9 cellular contexts compared by ENCODE assay signal in the genomic region with DNA sequence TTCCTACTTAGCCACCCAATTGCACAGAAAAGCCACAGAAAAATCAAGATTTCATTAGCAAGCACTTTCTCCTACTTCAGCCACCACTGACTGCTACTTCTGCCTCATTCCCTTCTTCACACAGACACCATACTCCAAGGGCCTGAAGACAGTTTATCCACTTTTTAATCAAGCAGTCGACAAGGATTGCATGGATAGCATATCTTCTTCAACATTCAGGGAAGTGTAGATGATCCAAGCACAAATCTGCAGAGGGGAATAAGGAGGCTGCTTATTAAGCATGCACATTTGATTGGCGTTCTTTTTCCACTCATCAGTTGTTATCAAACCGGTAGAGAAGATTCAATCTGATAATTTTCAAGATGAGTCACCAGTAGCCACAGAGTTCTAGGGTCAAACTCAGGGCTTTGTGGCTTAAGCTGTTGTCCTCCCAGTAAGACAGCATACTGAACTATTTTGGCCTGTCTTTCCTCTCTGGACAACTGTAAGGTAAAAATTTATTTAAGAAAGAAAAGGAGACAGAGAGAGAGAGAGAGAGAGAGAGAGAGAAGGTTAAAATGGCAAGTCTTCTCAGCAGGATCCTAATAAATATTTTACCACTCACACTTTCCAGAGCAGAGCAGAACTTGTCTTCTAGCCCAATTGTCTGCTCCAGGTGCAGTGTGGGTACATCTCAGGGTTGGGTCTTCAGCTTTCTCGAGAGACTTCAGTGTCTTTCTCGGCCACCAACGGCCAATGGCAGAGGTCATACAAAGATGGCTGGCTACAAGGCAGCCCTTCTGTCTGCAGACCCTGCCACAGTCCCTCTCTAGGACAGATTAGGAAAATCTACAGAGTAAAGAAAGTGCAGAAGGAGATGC.
DNase-seq lines count a peak whose midpoint lies in the region; ATAC-seq and TF ChIP-seq lines count a peak whose summit lies in the region.
"Had no signal": no experiment of that assay in that cellular context is flagged by ENCODE, and none has a peak within 500 bp of the region (broad histone marks: within the 10 kb centered on the region; RNA-seq: fewer than 3 reads in every experiment).

No MANE protein-coding gene starts in this region.

- H3K27ac ChIP-seq in C4-2B (peak overlapping the region; percentile 11; the same call in 1 of the 2 replicates), skeletal muscle tissue (ENCODE audit: low read depth, low read length) (peak overlapping the region; percentile 26)
- H3K27ac ChIP-seq: cardiac muscle cell had no signal

- DNase-seq in GM19240 (ENCODE audit: insufficient read length, low spot score) = peak; percentile 34
- peak; percentile 21 for DNase-seq in activated naive CD8-positive, alpha-beta T cell treated with anti-CD3 and anti-CD28 coated beads for 36 hours
- no peak for DNase-seq in NCI-H1930 (lab: John Stamatoyannopoulos, UW)
- no peak for DNase-seq in D341Med (ENCODE audit: low spot score)
- no peak for DNase-seq in DMS153 (lab: John Stamatoyannopoulos, UW)

- H3K4me1 ChIP-seq in skeletal muscle tissue (ENCODE audit: control insufficient read depth in 3 of 3, insufficient read depth in 3 of 3, low read length in 3 of 3) = peaks cover 0 to 4% (median 0%) of the 10 kb centered on the region in 3 donors

- H3K4me3 ChIP-seq in skeletal muscle tissue (ENCODE audit: low read length in 3 of 3) = no peak overlapping the region
- H3K4me3 ChIP-seq: cardiac muscle cell had no signal

- H3K27ac Mint-ChIP-seq in activated naive CD8-positive, alpha-beta T cell treated with anti-CD3 and anti-CD28 coated beads for 36 hours = peak overlapping the region; percentile 82

- no peaks in the 10 kb centered on the region for H3K36me3 ChIP-seq in skeletal muscle tissue (ENCODE audit: control insufficient read depth in 3 of 3, insufficient read depth in 3 of 3, low read length in 3 of 3)
- H3K36me3 ChIP-seq: cardiac muscle cell had no signal

- peaks cover 3% of the 10 kb centered on the region for H3K36me3 Mint-ChIP-seq in activated naive CD8-positive, alpha-beta T cell treated with anti-CD3 and anti-CD28 coated beads for 36 hours

- no peaks in the 10 kb centered on the region for H3K9me3 Mint-ChIP-seq in activated naive CD8-positive, alpha-beta T cell treated with anti-CD3 and anti-CD28 coated beads for 36 hours

- no peak overlapping the region for H3K9ac ChIP-seq in skeletal muscle tissue (ENCODE audit: low read depth in 1 of 3, low read length in 3 of 3)

- H3K27me3 ChIP-seq in skeletal muscle tissue (ENCODE audit: control insufficient read depth in 3 of 3, insufficient read depth in 3 of 3, low read length in 3 of 3) = no peaks in the 10 kb centered on the region
- H3K27me3 ChIP-seq: cardiac muscle cell had no signal

- peak overlapping the region; percentile 18 for H3K4me3 Mint-ChIP-seq in activated naive CD8-positive, alpha-beta T cell treated with anti-CD3 and anti-CD28 coated beads for 36 hours

- peaks cover 34% of the 10 kb centered on the region for H3K4me1 Mint-ChIP-seq in activated naive CD8-positive, alpha-beta T cell treated with anti-CD3 and anti-CD28 coated beads for 36 hours

- no peaks in the 10 kb centered on the region for H3K9me3 ChIP-seq in skeletal muscle tissue (ENCODE audit: control insufficient read depth in 3 of 3, low read length in 3 of 3)

- peak; percentile 98 for ATAC-seq in HG03139 (IDR thresholded peaks at IDR 0.05; ENCODE audit: unreplicated experiment)

- H3K27me3 Mint-ChIP-seq in activated naive CD8-positive, alpha-beta T cell treated with anti-CD3 and anti-CD28 coated beads for 36 hours = no peaks in the 10 kb centered on the region

- TF ChIP-seq CTCF in C4-2B (conservative IDR thresholded peaks at IDR 0.05) = no peak

Comparison
In these comparisons a context has a peak if more than half of its experiments do, and no peak if none do; other contexts are left out.
1. DNase-seq: peak in GM19240 (single experiment) and activated naive CD8-positive, alpha-beta T cell treated with anti-CD3 and anti-CD28 coated beads for 36 hours (single experiment); none in NCI-H1930 (0 of 2), D341Med (single experiment) and DMS153 (single experiment).